ENCODE assay signal across 1 cellular context in the genomic region with DNA sequence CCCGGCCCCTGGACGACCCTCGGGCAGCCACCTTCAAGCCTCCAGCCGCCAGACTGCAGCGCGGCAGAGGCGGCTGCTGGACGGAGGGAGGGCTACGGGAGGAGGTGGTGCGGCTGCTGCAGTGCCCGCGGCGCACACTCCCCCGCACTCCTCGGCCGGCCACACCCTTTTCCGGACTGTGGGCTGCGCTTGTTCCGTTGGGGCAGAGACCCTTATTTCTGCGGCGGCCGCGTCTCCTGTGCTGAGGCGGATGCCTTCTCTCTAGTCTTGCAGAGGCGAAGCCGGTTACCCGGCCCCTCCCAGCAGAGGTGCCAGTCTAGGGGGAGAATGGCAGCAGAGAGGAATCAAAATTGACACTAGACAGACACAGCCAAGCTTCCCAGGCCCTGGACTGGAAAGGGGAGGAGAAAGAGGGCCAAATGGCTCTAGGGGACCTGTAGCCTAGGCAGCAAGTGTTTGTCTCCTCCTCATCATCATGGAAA.
TF ChIP-seq lines count a peak whose summit lies in the region.

No MANE protein-coding gene starts in this region.

TF ChIP-seq in HepG2, 621 proteins besides CTCF, POLR2A, EP300 and RAD21 (continued from another document and continues in another):
- TF ChIP-seq, protein P1, sequence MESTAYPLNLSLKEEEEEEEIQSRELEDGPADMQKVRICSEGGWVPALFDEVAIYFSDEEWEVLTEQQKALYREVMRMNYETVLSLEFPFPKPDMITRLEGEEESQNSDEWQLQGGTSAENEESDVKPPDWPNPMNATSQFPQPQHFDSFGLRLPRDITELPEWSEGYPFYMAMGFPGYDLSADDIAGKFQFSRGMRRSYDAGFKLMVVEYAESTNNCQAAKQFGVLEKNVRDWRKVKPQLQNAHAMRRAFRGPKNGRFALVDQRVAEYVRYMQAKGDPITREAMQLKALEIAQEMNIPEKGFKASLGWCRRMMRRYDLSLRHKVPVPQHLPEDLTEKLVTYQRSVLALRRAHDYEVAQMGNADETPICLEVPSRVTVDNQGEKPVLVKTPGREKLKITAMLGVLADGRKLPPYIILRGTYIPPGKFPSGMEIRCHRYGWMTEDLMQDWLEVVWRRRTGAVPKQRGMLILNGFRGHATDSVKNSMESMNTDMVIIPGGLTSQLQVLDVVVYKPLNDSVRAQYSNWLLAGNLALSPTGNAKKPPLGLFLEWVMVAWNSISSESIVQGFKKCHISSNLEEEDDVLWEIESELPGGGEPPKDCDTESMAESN (CRISPR knock-in tag; conservative IDR thresholded peaks at IDR 0.05) = 0 out of 2 replicates have a peak, but pooled peaks have one; percentile 27
- TF ChIP-seq HNRNPK (IDR thresholded peaks at IDR 0.05; ENCODE audit: low read depth, low read length, poor library complexity, severe bottlenecking) (no peak), ZEB1 (IDR thresholded peaks at IDR 0.05; ENCODE audit: insufficient replicate concordance, low read depth) (no peak), HOXA9 (CRISPR knock-in tag; IDR thresholded peaks at IDR 0.05; ENCODE audit: borderline replicate concordance) (no peak), ZNF292 (CRISPR knock-in tag; IDR thresholded peaks at IDR 0.05; ENCODE audit: borderline replicate concordance, low read depth) (peak; percentile 34; the same call in 1 of the 2 replicates), HOXA5 (CRISPR knock-in tag; IDR thresholded peaks at IDR 0.05) (0 out of 2 replicates have a peak, but pooled peaks have one; percentile 23), AGO1 (IDR thresholded peaks at IDR 0.05; ENCODE audit: low read depth, low read length, poor library complexity, severe bottlenecking) (peak; percentile 51), MLLT10 (CRISPR knock-in tag; IDR thresholded peaks at IDR 0.05) (no peak), MAZ (IDR thresholded peaks at IDR 0.05; ENCODE audit: borderline replicate concordance, low read depth, low read length) (no peak), MAZ (CRISPR knock-in tag; IDR thresholded peaks at IDR 0.05; ENCODE audit: low read depth) (peak; percentile 33; the same call in 1 of the 2 replicates), HOXA3 (CRISPR knock-in tag; IDR thresholded peaks at IDR 0.05) (0 out of 2 replicates have a peak, but pooled peaks have one; percentile 26), GATAD2A (CRISPR knock-in tag; IDR thresholded peaks at IDR 0.05) (0 out of 2 replicates have a peak, but pooled peaks have one; percentile 10), ZNF263 (CRISPR knock-in tag; IDR thresholded peaks at IDR 0.05) (no peak), U2AF2 (IDR thresholded peaks at IDR 0.05; ENCODE audit: low read depth, low read length) (no peak), KLF11 (CRISPR knock-in tag; IDR thresholded peaks at IDR 0.05) (no peak), GFI1 (CRISPR knock-in tag; IDR thresholded peaks at IDR 0.05; ENCODE audit: borderline replicate concordance) (0 out of 2 replicates have a peak, but pooled peaks have one; percentile 34), PHF8 (CRISPR knock-in tag; IDR thresholded peaks at IDR 0.05) (peak; percentile 25; the same call in 1 of the 2 replicates), SMARCC2 (IDR thresholded peaks at IDR 0.05) (no peak), ARNT (IDR thresholded peaks at IDR 0.05) (no peak), KLF6 (CRISPR knock-in tag; IDR thresholded peaks at IDR 0.05) (peak; percentile 51; the same call in 1 of the 2 replicates), MYNN (CRISPR knock-in tag; IDR thresholded peaks at IDR 0.05; ENCODE audit: low read depth) (peak; percentile 26; the same call in 1 of the 2 replicates), CBFB (CRISPR knock-in tag; IDR thresholded peaks at IDR 0.05) (0 out of 2 replicates have a peak, but pooled peaks have one; percentile 54), TAF1 (CRISPR knock-in tag; IDR thresholded peaks at IDR 0.05) (peak; percentile 62; the same call in 1 of the 2 replicates), KDM6A (CRISPR knock-in tag; IDR thresholded peaks at IDR 0.05; ENCODE audit: low read depth) (no peak), SP5 (CRISPR knock-in tag; IDR thresholded peaks at IDR 0.05; ENCODE audit: borderline replicate concordance, low read depth) (0 out of 2 replicates have a peak, but pooled peaks have one; percentile 25), HHEX (CRISPR knock-in tag; IDR thresholded peaks at IDR 0.05) (no peak)
- TF ChIP-seq, protein P2, sequence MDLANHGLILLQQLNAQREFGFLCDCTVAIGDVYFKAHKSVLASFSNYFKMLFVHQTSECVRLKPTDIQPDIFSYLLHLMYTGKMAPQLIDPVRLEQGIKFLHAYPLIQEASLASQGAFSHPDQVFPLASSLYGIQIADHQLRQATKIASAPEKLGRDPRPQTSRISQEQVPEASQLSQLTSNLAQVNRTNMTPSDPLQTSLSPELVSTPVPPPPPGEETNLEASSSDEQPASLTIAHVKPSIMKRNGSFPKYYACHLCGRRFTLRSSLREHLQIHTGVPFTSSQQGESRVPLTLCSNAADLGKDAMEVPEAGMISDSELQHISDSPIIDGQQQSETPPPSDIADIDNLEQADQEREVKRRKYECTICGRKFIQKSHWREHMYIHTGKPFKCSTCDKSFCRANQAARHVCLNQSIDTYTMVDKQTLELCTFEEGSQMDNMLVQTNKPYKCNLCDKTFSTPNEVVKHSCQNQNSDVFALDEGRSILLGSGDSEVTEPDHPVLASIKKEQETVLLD (CRISPR knock-in tag; IDR thresholded peaks at IDR 0.05; ENCODE audit: low read depth) = no peak
- TF ChIP-seq, protein P3, sequence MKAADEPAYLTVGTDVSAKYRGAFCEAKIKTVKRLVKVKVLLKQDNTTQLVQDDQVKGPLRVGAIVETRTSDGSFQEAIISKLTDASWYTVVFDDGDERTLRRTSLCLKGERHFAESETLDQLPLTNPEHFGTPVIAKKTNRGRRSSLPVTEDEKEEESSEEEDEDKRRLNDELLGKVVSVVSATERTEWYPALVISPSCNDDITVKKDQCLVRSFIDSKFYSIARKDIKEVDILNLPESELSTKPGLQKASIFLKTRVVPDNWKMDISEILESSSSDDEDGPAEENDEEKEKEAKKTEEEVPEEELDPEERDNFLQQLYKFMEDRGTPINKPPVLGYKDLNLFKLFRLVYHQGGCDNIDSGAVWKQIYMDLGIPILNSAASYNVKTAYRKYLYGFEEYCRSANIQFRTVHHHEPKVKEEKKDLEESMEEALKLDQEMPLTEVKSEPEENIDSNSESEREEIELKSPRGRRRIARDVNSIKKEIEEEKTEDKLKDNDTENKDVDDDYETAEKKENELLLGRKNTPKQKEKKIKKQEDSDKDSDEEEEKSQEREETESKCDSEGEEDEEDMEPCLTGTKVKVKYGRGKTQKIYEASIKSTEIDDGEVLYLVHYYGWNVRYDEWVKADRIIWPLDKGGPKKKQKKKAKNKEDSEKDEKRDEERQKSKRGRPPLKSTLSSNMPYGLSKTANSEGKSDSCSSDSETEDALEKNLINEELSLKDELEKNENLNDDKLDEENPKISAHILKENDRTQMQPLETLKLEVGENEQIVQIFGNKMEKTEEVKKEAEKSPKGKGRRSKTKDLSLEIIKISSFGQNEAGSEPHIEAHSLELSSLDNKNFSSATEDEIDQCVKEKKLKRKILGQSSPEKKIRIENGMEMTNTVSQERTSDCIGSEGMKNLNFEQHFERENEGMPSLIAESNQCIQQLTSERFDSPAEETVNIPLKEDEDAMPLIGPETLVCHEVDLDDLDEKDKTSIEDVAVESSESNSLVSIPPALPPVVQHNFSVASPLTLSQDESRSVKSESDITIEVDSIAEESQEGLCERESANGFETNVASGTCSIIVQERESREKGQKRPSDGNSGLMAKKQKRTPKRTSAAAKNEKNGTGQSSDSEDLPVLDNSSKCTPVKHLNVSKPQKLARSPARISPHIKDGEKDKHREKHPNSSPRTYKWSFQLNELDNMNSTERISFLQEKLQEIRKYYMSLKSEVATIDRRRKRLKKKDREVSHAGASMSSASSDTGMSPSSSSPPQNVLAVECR (CRISPR knock-in tag; IDR thresholded peaks at IDR 0.05; ENCODE audit: borderline replicate concordance) = peak; percentile 27; the same call in 1 of the 2 replicates
- TF ChIP-seq, protein P4, sequence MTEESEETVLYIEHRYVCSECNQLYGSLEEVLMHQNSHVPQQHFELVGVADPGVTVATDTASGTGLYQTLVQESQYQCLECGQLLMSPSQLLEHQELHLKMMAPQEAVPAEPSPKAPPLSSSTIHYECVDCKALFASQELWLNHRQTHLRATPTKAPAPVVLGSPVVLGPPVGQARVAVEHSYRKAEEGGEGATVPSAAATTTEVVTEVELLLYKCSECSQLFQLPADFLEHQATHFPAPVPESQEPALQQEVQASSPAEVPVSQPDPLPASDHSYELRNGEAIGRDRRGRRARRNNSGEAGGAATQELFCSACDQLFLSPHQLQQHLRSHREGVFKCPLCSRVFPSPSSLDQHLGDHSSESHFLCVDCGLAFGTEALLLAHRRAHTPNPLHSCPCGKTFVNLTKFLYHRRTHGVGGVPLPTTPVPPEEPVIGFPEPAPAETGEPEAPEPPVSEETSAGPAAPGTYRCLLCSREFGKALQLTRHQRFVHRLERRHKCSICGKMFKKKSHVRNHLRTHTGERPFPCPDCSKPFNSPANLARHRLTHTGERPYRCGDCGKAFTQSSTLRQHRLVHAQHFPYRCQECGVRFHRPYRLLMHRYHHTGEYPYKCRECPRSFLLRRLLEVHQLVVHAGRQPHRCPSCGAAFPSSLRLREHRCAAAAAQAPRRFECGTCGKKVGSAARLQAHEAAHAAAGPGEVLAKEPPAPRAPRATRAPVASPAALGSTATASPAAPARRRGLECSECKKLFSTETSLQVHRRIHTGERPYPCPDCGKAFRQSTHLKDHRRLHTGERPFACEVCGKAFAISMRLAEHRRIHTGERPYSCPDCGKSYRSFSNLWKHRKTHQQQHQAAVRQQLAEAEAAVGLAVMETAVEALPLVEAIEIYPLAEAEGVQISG (CRISPR knock-in tag; IDR thresholded peaks at IDR 0.05) = peak; percentile 24; the same call in 1 of the 2 replicates
- TF ChIP-seq, protein P5, sequence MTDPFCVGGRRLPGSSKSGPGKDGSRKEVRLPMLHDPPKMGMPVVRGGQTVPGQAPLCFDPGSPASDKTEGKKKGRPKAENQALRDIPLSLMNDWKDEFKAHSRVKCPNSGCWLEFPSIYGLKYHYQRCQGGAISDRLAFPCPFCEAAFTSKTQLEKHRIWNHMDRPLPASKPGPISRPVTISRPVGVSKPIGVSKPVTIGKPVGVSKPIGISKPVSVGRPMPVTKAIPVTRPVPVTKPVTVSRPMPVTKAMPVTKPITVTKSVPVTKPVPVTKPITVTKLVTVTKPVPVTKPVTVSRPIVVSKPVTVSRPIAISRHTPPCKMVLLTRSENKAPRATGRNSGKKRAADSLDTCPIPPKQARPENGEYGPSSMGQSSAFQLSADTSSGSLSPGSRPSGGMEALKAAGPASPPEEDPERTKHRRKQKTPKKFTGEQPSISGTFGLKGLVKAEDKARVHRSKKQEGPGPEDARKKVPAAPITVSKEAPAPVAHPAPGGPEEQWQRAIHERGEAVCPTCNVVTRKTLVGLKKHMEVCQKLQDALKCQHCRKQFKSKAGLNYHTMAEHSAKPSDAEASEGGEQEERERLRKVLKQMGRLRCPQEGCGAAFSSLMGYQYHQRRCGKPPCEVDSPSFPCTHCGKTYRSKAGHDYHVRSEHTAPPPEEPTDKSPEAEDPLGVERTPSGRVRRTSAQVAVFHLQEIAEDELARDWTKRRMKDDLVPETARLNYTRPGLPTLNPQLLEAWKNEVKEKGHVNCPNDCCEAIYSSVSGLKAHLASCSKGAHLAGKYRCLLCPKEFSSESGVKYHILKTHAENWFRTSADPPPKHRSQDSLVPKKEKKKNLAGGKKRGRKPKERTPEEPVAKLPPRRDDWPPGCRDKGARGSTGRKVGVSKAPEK (CRISPR knock-in tag; IDR thresholded peaks at IDR 0.05; ENCODE audit: borderline replicate concordance) = 0 out of 2 replicates have a peak, but pooled peaks have one; percentile 61
- TF ChIP-seq, protein P6, sequence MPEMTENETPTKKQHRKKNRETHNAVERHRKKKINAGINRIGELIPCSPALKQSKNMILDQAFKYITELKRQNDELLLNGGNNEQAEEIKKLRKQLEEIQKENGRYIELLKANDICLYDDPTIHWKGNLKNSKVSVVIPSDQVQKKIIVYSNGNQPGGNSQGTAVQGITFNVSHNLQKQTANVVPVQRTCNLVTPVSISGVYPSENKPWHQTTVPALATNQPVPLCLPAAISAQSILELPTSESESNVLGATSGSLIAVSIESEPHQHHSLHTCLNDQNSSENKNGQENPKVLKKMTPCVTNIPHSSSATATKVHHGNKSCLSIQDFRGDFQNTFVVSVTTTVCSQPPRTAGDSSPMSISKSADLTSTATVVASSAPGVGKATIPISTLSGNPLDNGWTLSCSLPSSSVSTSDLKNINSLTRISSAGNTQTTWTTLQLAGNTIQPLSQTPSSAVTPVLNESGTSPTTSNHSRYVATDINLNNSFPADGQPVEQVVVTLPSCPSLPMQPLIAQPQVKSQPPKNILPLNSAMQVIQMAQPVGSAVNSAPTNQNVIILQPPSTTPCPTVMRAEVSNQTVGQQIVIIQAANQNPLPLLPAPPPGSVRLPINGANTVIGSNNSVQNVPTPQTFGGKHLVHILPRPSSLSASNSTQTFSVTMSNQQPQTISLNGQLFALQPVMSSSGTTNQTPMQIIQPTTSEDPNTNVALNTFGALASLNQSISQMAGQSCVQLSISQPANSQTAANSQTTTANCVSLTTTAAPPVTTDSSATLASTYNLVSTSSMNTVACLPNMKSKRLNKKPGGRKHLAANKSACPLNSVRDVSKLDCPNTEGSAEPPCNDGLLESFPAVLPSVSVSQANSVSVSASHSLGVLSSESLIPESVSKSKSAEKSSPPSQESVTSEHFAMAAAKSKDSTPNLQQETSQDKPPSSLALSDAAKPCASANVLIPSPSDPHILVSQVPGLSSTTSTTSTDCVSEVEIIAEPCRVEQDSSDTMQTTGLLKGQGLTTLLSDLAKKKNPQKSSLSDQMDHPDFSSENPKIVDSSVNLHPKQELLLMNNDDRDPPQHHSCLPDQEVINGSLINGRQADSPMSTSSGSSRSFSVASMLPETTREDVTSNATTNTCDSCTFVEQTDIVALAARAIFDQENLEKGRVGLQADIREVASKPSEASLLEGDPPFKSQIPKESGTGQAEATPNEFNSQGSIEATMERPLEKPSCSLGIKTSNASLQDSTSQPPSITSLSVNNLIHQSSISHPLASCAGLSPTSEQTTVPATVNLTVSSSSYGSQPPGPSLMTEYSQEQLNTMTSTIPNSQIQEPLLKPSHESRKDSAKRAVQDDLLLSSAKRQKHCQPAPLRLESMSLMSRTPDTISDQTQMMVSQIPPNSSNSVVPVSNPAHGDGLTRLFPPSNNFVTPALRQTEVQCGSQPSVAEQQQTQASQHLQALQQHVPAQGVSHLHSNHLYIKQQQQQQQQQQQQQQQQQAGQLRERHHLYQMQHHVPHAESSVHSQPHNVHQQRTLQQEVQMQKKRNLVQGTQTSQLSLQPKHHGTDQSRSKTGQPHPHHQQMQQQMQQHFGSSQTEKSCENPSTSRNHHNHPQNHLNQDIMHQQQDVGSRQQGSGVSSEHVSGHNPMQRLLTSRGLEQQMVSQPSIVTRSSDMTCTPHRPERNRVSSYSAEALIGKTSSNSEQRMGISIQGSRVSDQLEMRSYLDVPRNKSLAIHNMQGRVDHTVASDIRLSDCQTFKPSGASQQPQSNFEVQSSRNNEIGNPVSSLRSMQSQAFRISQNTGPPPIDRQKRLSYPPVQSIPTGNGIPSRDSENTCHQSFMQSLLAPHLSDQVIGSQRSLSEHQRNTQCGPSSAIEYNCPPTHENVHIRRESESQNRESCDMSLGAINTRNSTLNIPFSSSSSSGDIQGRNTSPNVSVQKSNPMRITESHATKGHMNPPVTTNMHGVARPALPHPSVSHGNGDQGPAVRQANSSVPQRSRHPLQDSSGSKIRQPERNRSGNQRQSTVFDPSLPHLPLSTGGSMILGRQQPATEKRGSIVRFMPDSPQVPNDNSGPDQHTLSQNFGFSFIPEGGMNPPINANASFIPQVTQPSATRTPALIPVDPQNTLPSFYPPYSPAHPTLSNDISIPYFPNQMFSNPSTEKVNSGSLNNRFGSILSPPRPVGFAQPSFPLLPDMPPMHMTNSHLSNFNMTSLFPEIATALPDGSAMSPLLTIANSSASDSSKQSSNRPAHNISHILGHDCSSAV (CRISPR knock-in tag; IDR thresholded peaks at IDR 0.05; ENCODE audit: borderline replicate concordance) = 0 out of 2 replicates have a peak, but pooled peaks have one; percentile 19
